ENCODE assay signal across 8 cellular contexts in the genomic region with DNA sequence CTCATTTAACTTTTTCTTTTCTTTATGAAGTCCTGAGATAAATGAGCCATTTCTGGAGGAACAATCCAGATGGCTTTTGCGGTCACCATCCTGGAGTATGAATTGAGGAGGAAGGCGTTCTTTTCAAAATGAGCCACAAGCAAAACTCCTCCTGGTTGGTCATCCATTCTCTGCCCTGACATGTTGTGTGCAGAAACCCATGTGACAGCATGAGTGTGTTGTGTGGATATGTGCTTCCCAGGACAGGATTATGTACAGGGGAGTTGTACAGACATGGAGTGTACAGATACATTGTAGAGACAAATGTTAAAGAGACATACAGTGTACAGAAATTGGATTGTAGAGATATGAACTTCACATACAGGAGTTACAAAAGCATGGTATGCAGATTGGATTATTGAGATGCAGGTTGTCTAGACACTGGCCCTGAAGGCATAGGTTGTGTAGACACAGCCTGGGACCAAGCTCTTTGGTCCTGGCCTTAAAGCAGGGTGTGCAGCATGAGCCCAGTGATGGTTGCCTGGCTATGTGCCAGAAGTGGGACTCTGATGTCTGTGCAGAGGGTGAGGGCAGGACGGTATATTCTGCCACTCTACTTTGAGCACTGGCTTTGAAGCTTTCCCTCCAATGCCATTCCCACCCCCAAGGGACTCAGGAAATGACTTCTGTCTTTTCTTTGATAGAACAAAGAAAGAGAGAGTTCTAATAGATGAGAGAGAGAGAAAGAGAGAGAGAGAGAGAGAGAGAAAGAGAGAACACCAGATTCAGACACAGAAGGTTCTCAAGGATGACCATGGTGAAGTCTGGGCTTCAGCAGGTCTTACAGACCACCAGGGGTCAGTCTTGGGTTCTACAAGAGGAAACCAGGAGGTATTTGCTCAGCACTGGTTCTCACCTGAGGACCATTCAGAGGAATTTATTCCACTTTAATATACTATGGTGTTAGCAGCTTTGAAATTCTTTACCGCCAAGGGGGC.
DNase-seq lines count a peak whose midpoint lies in the region; ATAC-seq and TF ChIP-seq lines count a peak whose summit lies in the region.

No MANE protein-coding gene starts in this region.

- TF ChIP-seq EP300 in suprapubic skin (IDR thresholded peaks at IDR 0.05), result no peak

- H3K9ac ChIP-seq in DND-41 (ENCODE audit: low read depth, low read length), result no peak overlapping the region

- no peak overlapping the region for H3K4me2 ChIP-seq in DND-41 (ENCODE audit: insufficient read depth, low read length)

- H3K27ac ChIP-seq in 22Rv1, result no peak overlapping the region
- H3K27ac ChIP-seq in DND-41 (ENCODE audit: low read length), result no peak overlapping the region
- H3K27ac ChIP-seq in Panc1 (ENCODE audit: low read length), result no peak overlapping the region
- H3K27ac ChIP-seq in suprapubic skin, result no peak overlapping the region

- 83% methylated on average over 4 of the region's 4 CpGs for WGBS in suprapubic skin

- BruUV-seq in Panc1 (replicated peaks; lab: Mats Ljungman, UMichigan), result no TSS peak

- POLR2A ChIA-PET in Panc1 (lab: Charles Lee), result no interaction called here

- no peaks in the 10 kb centered on the region for H4K20me1 ChIP-seq in DND-41 (ENCODE audit: insufficient read depth, low read length)

- H3K4me3 ChIP-seq in DND-41 (ENCODE audit: low read depth in 1 of 2, low read length in 2 of 2) (no peak overlapping the region), Panc1 (ENCODE audit: low read depth in 2 of 2, low read length in 2 of 2) (no peak overlapping the region), suprapubic skin (no peak overlapping the region)
- no peak overlapping the region for H3K4me3 ChIP-seq in Jurkat, Clone E6-1 (ENCODE audit: low read length)

- no peaks in the 10 kb centered on the region for H3K36me3 ChIP-seq in DND-41 (ENCODE audit: insufficient read depth, low read length)
- no peaks in the 10 kb centered on the region for H3K36me3 ChIP-seq in Panc1 (ENCODE audit: control insufficient read depth, insufficient read depth, low read length)
- H3K36me3 ChIP-seq in suprapubic skin, result no peaks in the 10 kb centered on the region

- in situ Hi-C loops in Panc1 (cut with HindIII; ENCODE audit: low pct_unique_long_range_greater_than_20kb, low sequenced_read_pairs), result no loop called here

- no peaks in the 10 kb centered on the region for H3K79me2 ChIP-seq in DND-41 (ENCODE audit: insufficient read depth, low read length)

- TF ChIP-seq CTCF in 22Rv1 (IDR thresholded peaks at IDR 0.05) (peak; percentile 78), DND-41 (IDR thresholded peaks at IDR 0.05; ENCODE audit: borderline replicate concordance, extremely low read depth, low read length, poor library complexity, severe bottlenecking) (peak; percentile 78), Panc1 (IDR thresholded peaks at IDR 0.05) (peak; percentile 90), suprapubic skin (IDR thresholded peaks at IDR 0.05) (peak; percentile 32 to 43)

- H2AFZ ChIP-seq in DND-41 (ENCODE audit: low read depth, low read length), result no peak overlapping the region

- CTCF ChIA-PET in Panc1 (lab: Charles Lee), result interaction anchor here (0.7 to 3.2 kb wide), 3 partner anchors 9 to 207 kb away, joined by 3 to 11 read pairs (median 5); no protein-coding TSS in a partner anchor

- TF ChIP-seq POLR2A in suprapubic skin (IDR thresholded peaks at IDR 0.05), result no peak

- H3K27me3 ChIP-seq in DND-41 (ENCODE audit: insufficient read depth, low read length, poor library complexity) (peaks cover 3% of the 10 kb centered on the region), Panc1 (ENCODE audit: control insufficient read depth, insufficient read depth, low read length) (no peaks in the 10 kb centered on the region), suprapubic skin (no peaks in the 10 kb centered on the region)

- intact Hi-C loops in Panc1 (cut with micrococcal nuclease; ENCODE audit: unreplicated experiment) (loop anchor here (10.0 kb wide), 2 partner anchors 118 to 228 kb away; no protein-coding TSS in a partner anchor), left colon (cut with DNase I, micrococcal nuclease) (loop anchor here (10.0 kb wide), 3 partner anchors 128 to 748 kb away; no protein-coding TSS in a partner anchor)

- H3K9me3 ChIP-seq in DND-41 (ENCODE audit: insufficient read depth, low read length, severe bottlenecking), result no peaks in the 10 kb centered on the region
- H3K9me3 ChIP-seq in Panc1 (ENCODE audit: control insufficient read depth, insufficient read depth, low read depth, low read length), result no peaks in the 10 kb centered on the region
- no peaks in the 10 kb centered on the region for H3K9me3 ChIP-seq in suprapubic skin

- DNase-seq in DND-41, result peak; percentile 20
- DNase-seq in Jurkat, Clone E6-1 (ENCODE audit: low read depth, low spot score), result peak; percentile 60
- DNase-seq in Panc1 (ENCODE audit: low read depth, low spot score), result peak; percentile 45
- peak; percentile 89 for DNase-seq in cerebellar cortex (ENCODE audit: low spot score)
- DNase-seq in left colon, result peak in 1 of 2 donors; percentile 29
- DNase-seq in suprapubic skin (ENCODE audit: low spot score in 2 of 2), result no peak

- peak; percentile 72; the same call in 2 of the 3 replicates for ATAC-seq in DND-41 (ENCODE audit: insufficient read depth, low read depth)
- ATAC-seq in Panc1, result peak; percentile 91
- peak; percentile 77 for ATAC-seq in left colon
- ATAC-seq in GM18519 (IDR thresholded peaks at IDR 0.05; ENCODE audit: low FRiP score, unreplicated experiment), result no peak

- no peaks in the 10 kb centered on the region for H3K4me1 ChIP-seq in DND-41 (ENCODE audit: insufficient read depth, low read length)
- H3K4me1 ChIP-seq in Panc1 (ENCODE audit: control insufficient read depth, insufficient read depth, low read length), result no peaks in the 10 kb centered on the region
- peaks cover 4% of the 10 kb centered on the region for H3K4me1 ChIP-seq in suprapubic skin

Comparison
In these comparisons a context has a peak if more than half of its experiments do, and no peak if none do; other contexts are left out.
1. CTCF ChIP-seq: peak in every context shown above with its lines; median percentile 90 in Panc1; 78 in 22Rv1; 78 in DND-41; 38 in suprapubic skin.
2. DNase-seq: peak in DND-41 (single experiment), Jurkat, Clone E6-1 (single experiment), Panc1 (single experiment) and cerebellar cortex (single experiment); none in suprapubic skin (0 of 2).